Comparison of ENCODE assay signal across 14 cellular contexts in genomic region chr6:106450645-106451044, GRCh38.
"Had no signal": no experiment of that assay in that cellular context is flagged by ENCODE, and none has a peak within 500 bp of the region (broad histone marks: within the 10 kb centered on the region; RNA-seq: fewer than 3 reads in every experiment).

No MANE protein-coding gene starts in this region.

- H3K4me1 ChIP-seq: gastrocnemius medialis, thyroid gland, vagina had no signal

- H3K27ac Mint-ChIP-seq: activated CD4-positive, alpha-beta memory T cell treated with anti-CD3 and anti-CD28 coated beads, Interleukin-2, amount 10 ng/mL, durations not matched to agents 7 days and 5 days; activated naive CD8-positive, alpha-beta T cell treated with anti-CD3 and anti-CD28 coated beads, Interleukin-2, amount 10 ng/mL, durations not matched to agents 7 days and 5 days; activated T-cell treated with anti-CD3 and anti-CD28 coated beads, Interleukin-2, amount 50 U/mL, for 72 hours; mesothelial cell of epicardium; T-helper 17 cell had no signal

- H3K27me3 Mint-ChIP-seq: activated naive CD8-positive, alpha-beta T cell treated with anti-CD3 and anti-CD28 coated beads, Interleukin-2, amount 10 ng/mL, durations not matched to agents 7 days and 5 days had no signal

- H3K36me3 Mint-ChIP-seq: activated naive CD8-positive, alpha-beta T cell treated with anti-CD3 and anti-CD28 coated beads, Interleukin-2, amount 10 ng/mL, durations not matched to agents 7 days and 5 days; mesothelial cell of epicardium had no signal

- H3K4me3 ChIP-seq: esophagus squamous epithelium, gastrocnemius medialis, skin epidermis, thyroid gland, vagina had no signal

- ATAC-seq: activated T-cell treated with anti-CD3 and anti-CD28 coated beads, Interleukin-2, amount 50 U/mL, for 72 hours; gastrocnemius medialis; T-helper 17 cell had no signal

- DNase-seq: activated CD4-positive, alpha-beta memory T cell treated with anti-CD3 and anti-CD28 coated beads, Interleukin-2, amount 10 ng/mL, durations not matched to agents 7 days and 5 days; activated CD4-positive, alpha-beta T cell treated with anti-CD3 and anti-CD28 coated beads for 1 hour; activated naive CD8-positive, alpha-beta T cell treated with anti-CD3 and anti-CD28 coated beads, Interleukin-2, amount 10 ng/mL, durations not matched to agents 7 days and 5 days; activated T-cell treated with anti-CD3 and anti-CD28 coated beads, Interleukin-2, amount 50 U/mL, for 72 hours; aorta; esophagus squamous epithelium; gastrocnemius medialis; posterior cingulate gyrus; T-helper 17 cell; thyroid gland had no signal

- H3K9me3 Mint-ChIP-seq: activated CD4-positive, alpha-beta memory T cell treated with anti-CD3 and anti-CD28 coated beads, Interleukin-2, amount 10 ng/mL, durations not matched to agents 7 days and 5 days; activated naive CD8-positive, alpha-beta T cell treated with anti-CD3 and anti-CD28 coated beads, Interleukin-2, amount 10 ng/mL, durations not matched to agents 7 days and 5 days; activated T-cell treated with anti-CD3 and anti-CD28 coated beads, Interleukin-2, amount 50 U/mL, for 72 hours; mesothelial cell of epicardium had no signal

- H3K36me3 ChIP-seq: gastrocnemius medialis, thyroid gland, vagina had no signal

- FAIRE-seq: bronchial epithelial cell had no signal

- H3K27ac ChIP-seq: esophagus squamous epithelium, gastrocnemius medialis, thyroid gland, vagina had no signal

- H3K4me3 Mint-ChIP-seq: activated CD4-positive, alpha-beta memory T cell treated with anti-CD3 and anti-CD28 coated beads, Interleukin-2, amount 10 ng/mL, durations not matched to agents 7 days and 5 days; activated naive CD8-positive, alpha-beta T cell treated with anti-CD3 and anti-CD28 coated beads, Interleukin-2, amount 10 ng/mL, durations not matched to agents 7 days and 5 days; activated T-cell treated with anti-CD3 and anti-CD28 coated beads, Interleukin-2, amount 50 U/mL, for 72 hours; mesothelial cell of epicardium; T-helper 17 cell had no signal

- H3K27me3 ChIP-seq: esophagus squamous epithelium, gastrocnemius medialis, thyroid gland, vagina had no signal
